30 cellular contexts compared by ENCODE assay signal in the genomic region with DNA sequence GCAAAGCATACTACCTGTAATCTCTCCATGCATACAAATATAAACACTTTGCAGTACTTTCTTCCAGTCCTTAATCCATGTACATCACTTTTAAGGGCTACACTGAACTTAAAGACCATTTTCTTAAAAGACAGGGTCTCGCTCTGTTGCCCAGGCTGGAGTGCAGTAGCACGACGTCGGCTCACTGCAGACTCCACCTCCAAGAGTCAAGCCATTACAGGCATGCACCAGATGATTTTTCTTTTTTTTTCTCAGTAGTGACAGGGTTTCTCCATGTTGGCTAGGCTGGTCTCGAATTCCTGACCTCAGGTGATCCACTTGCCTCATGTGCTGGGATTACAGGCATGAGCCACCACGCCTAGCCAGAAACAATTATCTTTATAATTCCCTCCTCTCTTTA.
"Had no signal": no experiment of that assay in that cellular context is flagged by ENCODE, and none has a peak within 500 bp of the region (broad histone marks: within the 10 kb centered on the region; RNA-seq: fewer than 3 reads in every experiment).

No MANE protein-coding gene starts in this region.

- H3K4me3 ChIP-seq: gastrocnemius medialis, hepatocyte, right atrium auricular region, thoracic aorta, upper lobe of right lung had no signal

- H3K4me1 ChIP-seq: parathyroid adenoma had no signal

- H3K36me3 ChIP-seq: gastrocnemius medialis, right atrium auricular region, thoracic aorta had no signal

- FAIRE-seq: bronchial epithelial cell, TTC549 had no signal

- ATAC-seq: activated naive CD8-positive, alpha-beta T cell treated with anti-CD3 and anti-CD28 coated beads, Interleukin-2, amount 50 U/mL, for 24 hours; left cardiac atrium; left ventricle myocardium superior; naive thymus-derived CD4-positive, alpha-beta T cell; upper lobe of right lung had no signal

- H2AFZ ChIP-seq: hepatocyte, parathyroid adenoma had no signal

- H3K27ac ChIP-seq: epithelial cell of prostate, gastrocnemius medialis, hepatocyte, parathyroid adenoma, right atrium auricular region, thoracic aorta, upper lobe of right lung had no signal

- H3K27me3 ChIP-seq: gastrocnemius medialis, hepatocyte, right atrium auricular region, upper lobe of right lung had no signal

- H3K9me3 ChIP-seq: gastrocnemius medialis, right atrium auricular region, thoracic aorta, upper lobe of right lung had no signal

- H3K27ac Mint-ChIP-seq: activated CD4-positive, alpha-beta memory T cell treated with anti-CD3 and anti-CD28 coated beads, Interleukin-2, amount 10 ng/mL, durations not matched to agents 7 days and 5 days; activated CD4-positive, alpha-beta T cell treated with anti-CD3 and anti-CD28 coated beads, Interleukin-2, amount 10 ng/mL, durations not matched to agents 7 days and 5 days; activated naive CD4-positive, alpha-beta T cell treated with anti-CD3 and anti-CD28 coated beads, Interleukin-2, amount 50 U/mL, for 24 hours; activated naive CD8-positive, alpha-beta T cell treated with anti-CD3 and anti-CD28 coated beads, Interleukin-2, amount 50 U/mL, for 24 hours; activated T-helper 2 cell treated with anti-CD3 and anti-CD28 coated beads, Interferon-gamma antibody, Interleukin-2, Interleukin-4, amounts not matched to agents 10 μg/mL and 5 μg/mL and 100 μg/mL, durations not matched to agents 14 hours and 24 hours and 36 hours; dendritic cell treated with granulocyte-macrophage colony-stimulating factor and Interleukin-4, amounts not matched to agents 40 ng/mL and 50 ng/mL, for 4 days; stimulated activated naive CD8-positive, alpha-beta T cell treated with anti-CD3 and anti-CD28 coated beads, Interleukin-15, Interleukin-2, amounts not matched to agents 100 ng/mL and 50 ng/mL, for 24 hours; T-helper 1 cell treated with Interleukin-12 subunit alpha and Interleukin-12 subunit beta and Interleukin-4 antibody, amounts not matched to agents 30 μg/mL and 1 μg/mL, for 36 hours had no signal

- H3K4me3 Mint-ChIP-seq: activated CD4-positive, alpha-beta memory T cell treated with anti-CD3 and anti-CD28 coated beads, Interleukin-2, amount 10 ng/mL, durations not matched to agents 7 days and 5 days; activated CD4-positive, alpha-beta T cell treated with anti-CD3 and anti-CD28 coated beads, Interleukin-2, amount 10 ng/mL, durations not matched to agents 7 days and 5 days; activated naive CD4-positive, alpha-beta T cell treated with anti-CD3 and anti-CD28 coated beads, Interleukin-2, amount 50 U/mL, for 24 hours; activated naive CD8-positive, alpha-beta T cell treated with anti-CD3 and anti-CD28 coated beads, Interleukin-2, amount 50 U/mL, for 24 hours; central memory CD8-positive, alpha-beta T cell; dendritic cell treated with granulocyte-macrophage colony-stimulating factor and Interleukin-4, amounts not matched to agents 40 ng/mL and 50 ng/mL, for 4 days; neural crest cell; stimulated activated naive CD8-positive, alpha-beta T cell treated with anti-CD3 and anti-CD28 coated beads, Interleukin-15, Interleukin-2, amounts not matched to agents 100 ng/mL and 50 ng/mL, for 24 hours; T-helper 1 cell treated with Interleukin-12 subunit alpha and Interleukin-12 subunit beta and Interleukin-4 antibody, amounts not matched to agents 30 μg/mL and 1 μg/mL, for 36 hours had no signal

- DNase-seq: activated CD4-positive, alpha-beta memory T cell treated with anti-CD3 and anti-CD28 coated beads, Interleukin-2, amount 10 ng/mL, durations not matched to agents 7 days and 5 days; activated CD4-positive, alpha-beta T cell treated with anti-CD3 and anti-CD28 coated beads, Interleukin-2, amount 10 ng/mL, durations not matched to agents 7 days and 5 days; activated CD4-positive, CD25-positive, alpha-beta regulatory T cell treated with anti-CD3 and anti-CD28 coated beads, Interleukin-2, amount 50 U/mL, for 72 hours; activated CD8-positive, alpha-beta memory T cell treated with anti-CD3 and anti-CD28 coated beads, Interleukin-2, amount 50 U/mL, for 48 hours; activated naive CD8-positive, alpha-beta T cell treated with anti-CD3 and anti-CD28 coated beads, Interleukin-2, amount 50 U/mL, for 24 hours; activated T-cell treated with anti-CD3 and anti-CD28 coated beads, Interleukin-2, amount 50 U/mL, for 48 hours; amygdala; gastrocnemius medialis; islet precursor cell; left cardiac atrium; left ventricle myocardium superior; naive thymus-derived CD4-positive, alpha-beta T cell; nucleus accumbens; SW 1271; T-helper 9 cell; upper lobe of right lung had no signal

- H3K27me3 Mint-ChIP-seq: activated CD4-positive, alpha-beta memory T cell treated with anti-CD3 and anti-CD28 coated beads, Interleukin-2, amount 10 ng/mL, durations not matched to agents 7 days and 5 days; activated CD4-positive, alpha-beta T cell treated with anti-CD3 and anti-CD28 coated beads, Interleukin-2, amount 10 ng/mL, durations not matched to agents 7 days and 5 days; activated naive CD4-positive, alpha-beta T cell treated with anti-CD3 and anti-CD28 coated beads, Interleukin-2, amount 50 U/mL, for 24 hours; activated naive CD8-positive, alpha-beta T cell treated with anti-CD3 and anti-CD28 coated beads, Interleukin-2, amount 50 U/mL, for 24 hours; central memory CD8-positive, alpha-beta T cell; dendritic cell treated with granulocyte-macrophage colony-stimulating factor and Interleukin-4, amounts not matched to agents 40 ng/mL and 50 ng/mL, for 4 days; naive thymus-derived CD4-positive, alpha-beta T cell; stimulated activated naive CD8-positive, alpha-beta T cell treated with anti-CD3 and anti-CD28 coated beads, Interleukin-15, Interleukin-2, amounts not matched to agents 100 ng/mL and 50 ng/mL, for 24 hours had no signal

- H3K9ac ChIP-seq: parathyroid adenoma had no signal

- H3K9me3 Mint-ChIP-seq: activated naive CD4-positive, alpha-beta T cell treated with anti-CD3 and anti-CD28 coated beads, Interleukin-2, amount 50 U/mL, for 24 hours; activated naive CD8-positive, alpha-beta T cell treated with anti-CD3 and anti-CD28 coated beads, Interleukin-2, amount 50 U/mL, for 24 hours; central memory CD8-positive, alpha-beta T cell; dendritic cell treated with granulocyte-macrophage colony-stimulating factor and Interleukin-4, amounts not matched to agents 40 ng/mL and 50 ng/mL, for 4 days; neural crest cell; stimulated activated naive CD8-positive, alpha-beta T cell treated with anti-CD3 and anti-CD28 coated beads, Interleukin-15, Interleukin-2, amounts not matched to agents 100 ng/mL and 50 ng/mL, for 24 hours; T-helper 1 cell treated with Interleukin-12 subunit alpha and Interleukin-12 subunit beta and Interleukin-4 antibody, amounts not matched to agents 30 μg/mL and 1 μg/mL, for 36 hours had no signal

- H3K4me2 ChIP-seq: hepatocyte had no signal
